Comparison of ENCODE assay signal across 7 cellular contexts in genomic region chr13:112969692-112970338, GRCh38. TPM values are rescaled to one million over a fixed set of nuclear protein-coding genes. Genes with fewer than 3 reads are reported as not detected.
DNase-seq lines count a peak whose midpoint lies in the region; ATAC-seq and TF ChIP-seq lines count a peak whose summit lies in the region.

No MANE protein-coding gene starts in this region.

- no peak for DNase-seq in H9
- no peak for DNase-seq in Peyer's patch
- DNase-seq in right cardiac atrium: peak in 1 of 3 donors; percentile 32
- DNase-seq in foreskin fibroblast: no peak
- no peak for DNase-seq in GM19238 (ENCODE audit: insufficient read length, low spot score)

- TF ChIP-seq POLR2A in Peyer's patch (IDR thresholded peaks at IDR 0.05): no peak

- H2AK5ac ChIP-seq in H9 (ENCODE audit: insufficient read length, low read length): no peak overlapping the region

- H2BK5ac ChIP-seq in H9 (ENCODE audit: insufficient read length, low read length): no peak overlapping the region

- no peak overlapping the region for H2AFZ ChIP-seq in H9 (ENCODE audit: low read length)

- H3K9ac ChIP-seq in H9 (ENCODE audit: extremely low read depth, insufficient read length, low read length): no peak overlapping the region
- peak overlapping the region in 1 of 3 donors; percentile 12 for H3K9ac ChIP-seq in skeletal muscle tissue (ENCODE audit: low read depth in 1 of 3, low read length in 3 of 3)

- peak overlapping the region; percentile 88 for H3K4me2 ChIP-seq in H9 (ENCODE audit: insufficient read depth, insufficient read length, low read length)

- H3T11ph ChIP-seq in H9 (ENCODE audit: low read length): no peak overlapping the region

- no peaks in the 10 kb centered on the region for H3K79me1 ChIP-seq in H9 (ENCODE audit: insufficient read depth, low read depth, low read length, poor library complexity, severe bottlenecking)

- no peak overlapping the region for H3K4ac ChIP-seq in H9 (ENCODE audit: low read depth, low read length)

- WGBS in H9 (ENCODE audit: extremely low coverage, insufficient read length, low lambda C conversion rate): no CpG with 5 or more reads among the region's 13 CpGs
- WGBS in right cardiac atrium: 41% methylated on average over 13 of the region's 13 CpGs

- no peak for ATAC-seq in right cardiac atrium
- no peak for ATAC-seq in HG03095 (IDR thresholded peaks at IDR 0.05; ENCODE audit: unreplicated experiment)

- no peak overlapping the region for H4K8ac ChIP-seq in H9 (replicated peaks; ENCODE audit: insufficient read length, low read depth, low read length)

- no peak for TF ChIP-seq CTCF in H9 (conservative IDR thresholded peaks at IDR 0.05)
- TF ChIP-seq CTCF in Peyer's patch (IDR thresholded peaks at IDR 0.05): no peak
- TF ChIP-seq CTCF in foreskin fibroblast (IDR thresholded peaks at IDR 0.05; ENCODE audit: low read depth, low read length): no peak

- no peak overlapping the region for H3K27ac ChIP-seq in H9 (ENCODE audit: insufficient read length, low read depth, low read length)
- H3K27ac ChIP-seq in Peyer's patch: peak overlapping the region in 1 of 4 donors; percentile 75
- H3K27ac ChIP-seq in right cardiac atrium (ENCODE audit: low read length): peak overlapping the region; percentile 48
- no peak overlapping the region for H3K27ac ChIP-seq in skeletal muscle tissue (ENCODE audit: low read depth, low read length)

- H3K4me1 Mint-ChIP-seq in H9: peaks cover 10 to 12% of the 10 kb centered on the region in 2 experiments

- no peaks in the 10 kb centered on the region for H4K20me1 ChIP-seq in H9 (ENCODE audit: control insufficient read depth, insufficient read depth, insufficient read length)

- peaks cover 8% of the 10 kb centered on the region for H3K23me2 ChIP-seq in H9 (ENCODE audit: insufficient read length, low read depth, low read length, poor library complexity, severe bottlenecking)

- no peak overlapping the region for H3K14ac ChIP-seq in H9 (ENCODE audit: insufficient read depth, low read length)

- no peak overlapping the region for H2BK15ac ChIP-seq in H9 (ENCODE audit: low read depth, low read length)

- H3K79me2 ChIP-seq in H9 (ENCODE audit: insufficient read depth, low read length): no peaks in the 10 kb centered on the region

- no peak overlapping the region for H3K56ac ChIP-seq in H9 (ENCODE audit: insufficient read length, low read depth, low read length)

- no peak overlapping the region for H2BK120ac ChIP-seq in H9 (ENCODE audit: low read depth, low read length, poor library complexity, severe bottlenecking)

- intact Hi-C loops in right cardiac atrium (cut with DNase I): no loop called here

- no peak overlapping the region; a peak in 1 of 7 replicates for H3K27ac Mint-ChIP-seq in H9

- H2BK12ac ChIP-seq in H9 (ENCODE audit: insufficient read length, low read depth, low read length): no peak overlapping the region

- H3K4me3 ChIP-seq in Peyer's patch: peak overlapping the region; percentile 45 to 65 (median 61)
- peak overlapping the region; percentile 59 for H3K4me3 ChIP-seq in right cardiac atrium (ENCODE audit: low read length)
- H3K4me3 ChIP-seq in skeletal muscle tissue (ENCODE audit: low read length in 3 of 3): peak overlapping the region in 2 of 3 donors; percentile 49 to 63
- no peak overlapping the region for H3K4me3 ChIP-seq in foreskin fibroblast (ENCODE audit: low read depth in 1 of 2, low read length in 2 of 2)

- H3K18ac ChIP-seq in H9 (ENCODE audit: insufficient read length, low read depth, low read length): no peak overlapping the region

- H3K9me3 Mint-ChIP-seq in H9: peaks cover 9 to 14% of the 10 kb centered on the region in 2 experiments; a peak in 4 of 5 replicates

- H3K9me3 ChIP-seq in H9 (ENCODE audit: control insufficient read depth, low read depth, low read length) (no peaks in the 10 kb centered on the region), Peyer's patch (no peaks in the 10 kb centered on the region), right cardiac atrium (ENCODE audit: control insufficient read depth, low read length) (no peaks in the 10 kb centered on the region), skeletal muscle tissue (ENCODE audit: control insufficient read depth in 3 of 3, low read length in 3 of 3) (no peaks in the 10 kb centered on the region)

- H3K27me3 ChIP-seq in H9 (ENCODE audit: insufficient read depth, low read length) (no peaks in the 10 kb centered on the region; the same call in 1 of the 2 replicates), Peyer's patch (no peaks in the 10 kb centered on the region), right cardiac atrium (ENCODE audit: control insufficient read depth, insufficient read depth) (no peaks in the 10 kb centered on the region), skeletal muscle tissue (ENCODE audit: control insufficient read depth in 3 of 3, insufficient read depth in 3 of 3, low read length in 3 of 3) (peaks cover 64 to 78% (median 65%) of the 10 kb centered on the region in 3 donors)

- H2BK20ac ChIP-seq in H9 (ENCODE audit: low read depth, low read length, poor library complexity, severe bottlenecking): no peak overlapping the region

- peak overlapping the region; percentile 78 to 89 for H3K4me3 Mint-ChIP-seq in H9

- no peaks in the 10 kb centered on the region for H3K4me1 ChIP-seq in H9 (ENCODE audit: insufficient read depth, low read length)
- peaks cover 0 to 17% (median 3%) of the 10 kb centered on the region in 4 donors for H3K4me1 ChIP-seq in Peyer's patch
- H3K4me1 ChIP-seq in right cardiac atrium (ENCODE audit: control insufficient read depth, insufficient read depth, low read length): no peaks in the 10 kb centered on the region
- peaks cover 4 to 22% (median 18%) of the 10 kb centered on the region in 3 donors for H3K4me1 ChIP-seq in skeletal muscle tissue (ENCODE audit: control insufficient read depth in 3 of 3, insufficient read depth in 3 of 3, low read length in 3 of 3)

- no peak overlapping the region for H4K91ac ChIP-seq in H9 (ENCODE audit: insufficient read length, low read depth, low read length)

- H3K36me3 ChIP-seq in Peyer's patch (no peaks in the 10 kb centered on the region), skeletal muscle tissue (ENCODE audit: control insufficient read depth in 3 of 3, insufficient read depth in 3 of 3, low read length in 3 of 3) (no peaks in the 10 kb centered on the region)

- peaks cover 33% of the 10 kb centered on the region for H3K27me3 Mint-ChIP-seq in H9 (ENCODE audit: low read depth)

- H3K23ac ChIP-seq in H9 (ENCODE audit: insufficient read length, low read depth, low read length): no peak overlapping the region

- no peak overlapping the region for H4K5ac ChIP-seq in H9 (ENCODE audit: insufficient read length, low read depth, low read length)

- H3K36me3 Mint-ChIP-seq in H9 (ENCODE audit: insufficient read depth in 1 of 3, low read depth in 3 of 3): peaks cover 0 to 7% (median 3%) of the 10 kb centered on the region in 3 experiments; a peak in 4 of 7 replicates

RNA-seq across cellular contexts. Expression of gene MCF2L, which starts 0.8 kb away (rescaled TPM):
- total RNA-seq in H9 (2021): 17.0 and 18.5 TPM in 2 replicates
- 100 to 1,000 TPM in 3 of 4 donors, 10 to 100 TPM in 1; 81.4 to 165 (median 149) TPM for total RNA-seq in Peyer's patch
- total RNA-seq in right cardiac atrium: 10 to 100 TPM; 18.0 to 47.5 (median 27.4) TPM
- 33.2 TPM for polyA plus RNA-seq in right cardiac atrium
- 18.3 TPM for total RNA-seq in skeletal muscle tissue

Comparison
In these comparisons a context has a peak if more than half of its experiments do, and no peak if none do; other contexts are left out.
1. H3K4me3 ChIP-seq: peak in Peyer's patch (4 of 4), right cardiac atrium (single experiment) and skeletal muscle tissue (2 of 3); none in foreskin fibroblast (0 of 2).